In genomic region chr10:124043310-124044142, GRCh38 we compare ENCODE assay signal across 1 cellular context.
TF ChIP-seq lines count a peak whose summit lies in the region.

No MANE protein-coding gene starts in this region.

TF ChIP-seq in HepG2, 621 proteins besides CTCF, POLR2A, EP300 and RAD21 (continued from another document and continues in another):
- TF ChIP-seq NFKBIZ (CRISPR knock-in tag; IDR thresholded peaks at IDR 0.05) (0 out of 2 replicates have a peak, but pooled peaks have one; percentile 37), ZNF574 (CRISPR knock-in tag; IDR thresholded peaks at IDR 0.05) (peak; percentile 58; the same call in 1 of the 2 replicates), ZNF614 (CRISPR knock-in tag; IDR thresholded peaks at IDR 0.05; ENCODE audit: borderline replicate concordance) (peak; percentile 87; the same call in 1 of the 2 replicates), DDIT3 (CRISPR knock-in tag; IDR thresholded peaks at IDR 0.05) (no peak), SKIL (CRISPR knock-in tag; IDR thresholded peaks at IDR 0.05; ENCODE audit: borderline replicate concordance) (peak; percentile 87), FOXC1 (CRISPR knock-in tag; IDR thresholded peaks at IDR 0.05; ENCODE audit: borderline replicate concordance) (no peak), MXD3 (CRISPR knock-in tag; IDR thresholded peaks at IDR 0.05) (peak; percentile 72; the same call in 1 of the 2 replicates), ZNF12 (CRISPR knock-in tag; IDR thresholded peaks at IDR 0.05) (peak; percentile 63; the same call in 1 of the 2 replicates), HMGXB4 (CRISPR knock-in tag; IDR thresholded peaks at IDR 0.05; ENCODE audit: borderline replicate concordance in 1 of 2, low read depth in 1 of 2) (peak; percentile 15 to 48; a peak in 3 of 4 replicates), ZFAT (CRISPR knock-in tag; conservative IDR thresholded peaks at IDR 0.05) (no peak), FOXK1 (CRISPR knock-in tag; IDR thresholded peaks at IDR 0.05; ENCODE audit: borderline replicate concordance, low read depth) (peak; percentile 59; the same call in 1 of the 2 replicates), ZNF543 (CRISPR knock-in tag; IDR thresholded peaks at IDR 0.05) (peak; percentile 95), ZNF703 (CRISPR knock-in tag; IDR thresholded peaks at IDR 0.05; ENCODE audit: borderline replicate concordance) (peak; percentile 34; the same call in 1 of the 2 replicates), ZNF780A (CRISPR knock-in tag; IDR thresholded peaks at IDR 0.05) (0 out of 2 replicates have a peak, but pooled peaks have one; percentile 63), ZNF639 (CRISPR knock-in tag; conservative IDR thresholded peaks at IDR 0.05) (0 out of 2 replicates have a peak, but pooled peaks have one; percentile 44), DNMT1 (CRISPR knock-in tag; IDR thresholded peaks at IDR 0.05) (no peak), ZNF317 (CRISPR knock-in tag; IDR thresholded peaks at IDR 0.05) (peak; percentile 85), ZBED4 (CRISPR knock-in tag; IDR thresholded peaks at IDR 0.05; ENCODE audit: borderline replicate concordance) (peak; percentile 25; the same call in 1 of the 2 replicates), MTERF4 (CRISPR knock-in tag; IDR thresholded peaks at IDR 0.05) (peak; percentile 43; the same call in 1 of the 2 replicates), TERF1 (CRISPR knock-in tag; IDR thresholded peaks at IDR 0.05) (peak; percentile 81; the same call in 1 of the 2 replicates), SMARCE1 (IDR thresholded peaks at IDR 0.05; ENCODE audit: borderline replicate concordance) (no peak), TGIF2 (CRISPR knock-in tag; IDR thresholded peaks at IDR 0.05) (peak; percentile 83; the same call in 1 of the 2 replicates), EED (CRISPR knock-in tag; IDR thresholded peaks at IDR 0.05) (no peak; the same call in 1 of the 2 replicates), ELF4 (CRISPR knock-in tag; IDR thresholded peaks at IDR 0.05; ENCODE audit: borderline replicate concordance) (no peak), ATF7-NPFF (CRISPR knock-in tag; IDR thresholded peaks at IDR 0.05; ENCODE audit: low read depth) (peak; percentile 88; the same call in 1 of the 2 replicates), KDM2A (CRISPR knock-in tag; IDR thresholded peaks at IDR 0.05; ENCODE audit: borderline replicate concordance, low read depth) (0 out of 2 replicates have a peak, but pooled peaks have one; percentile 51), KAT8 (CRISPR knock-in tag; IDR thresholded peaks at IDR 0.05) (peak; percentile 65), ZNF557 (CRISPR knock-in tag; IDR thresholded peaks at IDR 0.05) (peak; percentile 83), ZNF556 (CRISPR knock-in tag; IDR thresholded peaks at IDR 0.05; ENCODE audit: borderline replicate concordance) (0 out of 2 replicates have a peak, but pooled peaks have one; percentile 63), SP4 (CRISPR knock-in tag; IDR thresholded peaks at IDR 0.05) (no peak; the same call in 1 of the 2 replicates), ZC3H13 (CRISPR knock-in tag; IDR thresholded peaks at IDR 0.05) (peak; percentile 86), PRDM4 (CRISPR knock-in tag; IDR thresholded peaks at IDR 0.05; ENCODE audit: borderline replicate concordance) (no peak), JARID2 (CRISPR knock-in tag; IDR thresholded peaks at IDR 0.05; ENCODE audit: insufficient replicate concordance) (no peak), ZNF232 (CRISPR knock-in tag; IDR thresholded peaks at IDR 0.05; ENCODE audit: borderline replicate concordance) (peak; percentile 86), CEBPG (CRISPR knock-in tag; IDR thresholded peaks at IDR 0.05) (no peak; the same call in 1 of the 2 replicates), NCOA1 (CRISPR knock-in tag; IDR thresholded peaks at IDR 0.05) (0 out of 2 replicates have a peak, but pooled peaks have one; percentile 80), KDM5B (CRISPR knock-in tag; IDR thresholded peaks at IDR 0.05; ENCODE audit: borderline replicate concordance) (peak; percentile 79; the same call in 1 of the 2 replicates), CSRNP2 (CRISPR knock-in tag; conservative IDR thresholded peaks at IDR 0.05; ENCODE audit: low read depth) (no peak), SNAPC2 (CRISPR knock-in tag; IDR thresholded peaks at IDR 0.05) (peak; percentile 92), ZNF605 (CRISPR knock-in tag; IDR thresholded peaks at IDR 0.05) (peak; percentile 85), ZNF672 (CRISPR knock-in tag; IDR thresholded peaks at IDR 0.05) (peak; percentile 49; the same call in 1 of the 2 replicates)
